21 cellular contexts compared by ENCODE assay signal in genomic region chr20:57600324-57601210, GRCh38. TPM values are rescaled to one million over a fixed set of nuclear protein-coding genes. Genes with fewer than 3 reads are reported as not detected.
DNase-seq lines count a peak whose midpoint lies in the region; ATAC-seq and TF ChIP-seq lines count a peak whose summit lies in the region.
"Had no signal": no experiment of that assay in that cellular context is flagged by ENCODE, and none has a peak within 500 bp of the region (broad histone marks: within the 10 kb centered on the region; RNA-seq: fewer than 3 reads in every experiment).

No MANE protein-coding gene starts in this region.

- H3K36me3 ChIP-seq in PC-3 (ENCODE audit: low read depth, low read length) = no peaks in the 10 kb centered on the region
- H3K36me3 ChIP-seq: ascending aorta, neural progenitor cell, suprapubic skin had no signal

- in situ Hi-C loops in GM13976 (cut with MboI; ENCODE audit: low sequenced_read_pairs, unreplicated experiment) = loop anchor here (25.0 kb wide), 1 partner anchor 587 kb away; no protein-coding TSS in a partner anchor

- TF ChIP-seq CTCF in PC-3 (conservative IDR thresholded peaks at IDR 0.05; ENCODE audit: low read depth, low read length) (no peak), GM13976 (IDR thresholded peaks at IDR 0.05; ENCODE audit: borderline replicate concordance, control extremely low read depth, extremely low read depth, insufficient read depth, missing control alignments) (no peak)

- H3K9me2 ChIP-seq in PC-3 (replicated peaks; ENCODE audit: low read length) = no peaks in the 10 kb centered on the region

- H3K4me3 ChIP-seq in PC-3 (ENCODE audit: low read length) = no peak overlapping the region
- H3K4me3 ChIP-seq: ascending aorta, coronary artery, neural progenitor cell, SK-N-MC, suprapubic skin had no signal

- no peaks in the 10 kb centered on the region for H3K79me2 ChIP-seq in PC-3 (ENCODE audit: low read length)

- no peaks in the 10 kb centered on the region for H3K9me3 ChIP-seq in PC-3 (ENCODE audit: low read length)
- H3K9me3 ChIP-seq: ascending aorta, suprapubic skin had no signal

- no peak overlapping the region for H2AFZ ChIP-seq in PC-3 (ENCODE audit: low read length)
- H2AFZ ChIP-seq: neural progenitor cell had no signal

- BruUV-seq in PC-3 (replicated peaks; lab: Mats Ljungman, UMichigan) = no TSS peak

- peaks cover 13% of the 10 kb centered on the region for H3K4me1 ChIP-seq in PC-3 (ENCODE audit: insufficient read depth, low read length)

- peak overlapping the region; percentile 32 for H3K9ac ChIP-seq in PC-3 (ENCODE audit: low read length)
- H3K9ac ChIP-seq: neural progenitor cell had no signal

- H3K27ac ChIP-seq in PC-3 (ENCODE audit: low read length) = peak overlapping the region; percentile 54
- H3K27ac ChIP-seq: ascending aorta, coronary artery, neural progenitor cell, SK-N-MC, suprapubic skin had no signal

- ATAC-seq in HG02571 (IDR thresholded peaks at IDR 0.05; ENCODE audit: unreplicated experiment) = peak; percentile 39
- ATAC-seq in PC-3 = peak; percentile 30; the same call in 1 of the 2 replicates
- ATAC-seq: HCT116 had no signal

- DNase-seq in COLO829 (ENCODE audit: low spot score) (peak; percentile 76), PC-3 (peak; percentile 59), foreskin melanocyte (peak; percentile 44), cardiac septum (ENCODE audit: low spot score) (no peak), NCI-H2029 (lab: John Stamatoyannopoulos, UW) (no peak), GM13976 (ENCODE audit: low spot score) (no peak), epidermal melanocyte (ENCODE audit: insufficient read length, low spot score) (no peak)
- DNase-seq: activated gamma-delta T cell, erythroblast, head of caudate nucleus, retina had no signal

- H3K27me3 ChIP-seq in PC-3 (ENCODE audit: low read length) = no peaks in the 10 kb centered on the region
- H3K27me3 ChIP-seq: ascending aorta, neural progenitor cell, suprapubic skin had no signal

- H3K4me2 ChIP-seq in PC-3 (ENCODE audit: low read length) = peak overlapping the region; percentile 37
- H3K4me2 ChIP-seq: neural progenitor cell had no signal

- CTCF ChIA-PET in PC-3 (lab: Charles Lee) = interaction anchor here (0.6 to 1.1 kb wide), 2 partner anchors 17 to 22 kb away, joined by 3 read pairs; no protein-coding TSS in a partner anchor

- intact Hi-C loops in PC-3 (cut with micrococcal nuclease) = no loop called here
- intact Hi-C loops in cardiac septum (cut with DNase I) = no loop called here

- no peaks in the 10 kb centered on the region for H4K20me1 ChIP-seq in PC-3 (ENCODE audit: low read length)

- no peaks in the 10 kb centered on the region for H3F3A ChIP-seq in PC-3 (ENCODE audit: low read length, unreplicated experiment)

- POLR2A ChIA-PET in PC-3 (lab: Charles Lee; ENCODE audit: unreplicated experiment) = no interaction called here

RNA-seq across cellular contexts. Expression of gene ZBP1, which starts 19.7 kb away (rescaled TPM):
- total RNA-seq in PC-3 (2014; rRNA removed) (0.12 TPM in 1 of 2 replicates, not detected in the other), cardiac septum (0.43 TPM)
- total RNA-seq: ascending aorta, mesothelial cell of epicardium, NCI-H460 had no signal

RNA-seq across cellular contexts. Expression of gene PCK1, which starts 39.7 kb away (rescaled TPM):
- total RNA-seq in PC-3 (2014; rRNA removed) (not detected in 2 replicates), cardiac septum (0.48 TPM)
- total RNA-seq: activated CD8-positive, alpha-beta memory T cell treated with anti-CD3 and anti-CD28 coated beads for 36 hours; mesothelial cell of epicardium had no signal

Comparison
In these comparisons a context has a peak if more than half of its experiments do, and no peak if none do; other contexts are left out.
1. DNase-seq: peak in COLO829 (single experiment), PC-3 (single experiment) and foreskin melanocyte (single experiment); none in cardiac septum (single experiment), NCI-H2029 (single experiment), GM13976 (single experiment) and epidermal melanocyte (single experiment).